ENCODE assay signal across 31 cellular contexts in the genomic region with DNA sequence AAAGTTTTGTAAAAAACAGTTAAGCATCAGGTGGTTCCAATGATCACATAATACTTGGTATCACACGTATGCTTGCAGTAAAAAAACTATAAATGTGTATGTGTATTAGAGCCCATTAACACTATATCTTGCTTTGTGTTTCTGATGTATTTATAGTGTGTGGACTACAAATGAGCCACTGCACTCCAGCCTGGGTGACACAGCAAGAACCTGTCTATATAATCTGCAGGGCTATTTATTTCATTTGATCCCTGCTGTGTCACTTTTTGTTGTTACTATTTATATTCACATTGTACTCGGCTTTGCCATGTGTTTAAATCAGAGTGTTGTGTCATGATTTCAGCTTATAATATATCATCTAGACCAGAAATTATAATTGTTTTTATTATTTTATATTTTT.
"Had no signal": no experiment of that assay in that cellular context is flagged by ENCODE, and none has a peak within 500 bp of the region (broad histone marks: within the 10 kb centered on the region; RNA-seq: fewer than 3 reads in every experiment).

No MANE protein-coding gene starts in this region.

- DNase-seq: activated B cell treated with CpG ODN at 0.5 μM for 24 hours; activated CD4-positive, alpha-beta memory T cell treated with anti-CD3 and anti-CD28 coated beads for 36 hours; activated CD4-positive, alpha-beta T cell treated with anti-CD3 and anti-CD28 coated beads for 4 hours; activated CD4-positive, alpha-beta T cell treated with anti-CD3 and anti-CD28 coated beads, Interleukin-2, amount 50 U/mL, for 1 hour; activated CD4-positive, CD25-positive, alpha-beta regulatory T cell treated with anti-CD3 and anti-CD28 coated beads, Interleukin-2, amount 50 U/mL, for 72 hours; activated CD8-positive, alpha-beta memory T cell treated with anti-CD3 and anti-CD28 coated beads, Interleukin-2, amount 50 U/mL, for 4 hours; activated gamma-delta T cell treated with Interleukin-2 at 50 U/mL for 16 hours; activated naive CD4-positive, alpha-beta T cell treated with anti-CD3 and anti-CD28 coated beads for 36 hours; activated T-cell treated with anti-CD3 and anti-CD28 coated beads for 4 hours; activated T-cell treated with anti-CD3 and anti-CD28 coated beads, Interleukin-2, amount 50 U/mL, for 4 hours; adrenal gland; body of pancreas; Karpas-422; KBM-7; NCI-H1105; NCI-H1436 treated with DMSO at 0.1 percent for 48 hours; NCI-H187 treated with DMSO at 0.1 percent for 48 hours; NCI-H2171 treated with DMSO at 0.1 percent for 48 hours; NCI-H2227 treated with DMSO at 0.1 percent for 48 hours; NCI-H446; NCI-H510A treated with DMSO at 0.1 percent for 48 hours; NCI-H526 treated with DMSO at 0.1 percent for 48 hours; PC-9; Right ventricle myocardium superior had no signal

- ATAC-seq: activated naive CD4-positive, alpha-beta T cell treated with anti-CD3 and anti-CD28 coated beads, Interleukin-2, amount 50 U/mL, for 72 hours; activated T-cell treated with anti-CD3 and anti-CD28 coated beads, Interleukin-2, amount 50 U/mL, for 4 hours; body of pancreas had no signal

- H3K4me1 Mint-ChIP-seq: activated B cell treated with CpG ODN at 0.5 μM for 24 hours, IgD-negative memory B cell had no signal

- H3K27me3 Mint-ChIP-seq: activated B cell treated with CpG ODN at 0.5 μM for 24 hours; activated CD4-positive, alpha-beta memory T cell treated with anti-CD3 and anti-CD28 coated beads for 36 hours; IgD-negative memory B cell had no signal

- H3K27ac Mint-ChIP-seq: activated B cell treated with CpG ODN at 0.5 μM for 24 hours; activated CD4-positive, alpha-beta memory T cell treated with anti-CD3 and anti-CD28 coated beads for 36 hours; activated naive CD4-positive, alpha-beta T cell treated with anti-CD3 and anti-CD28 coated beads for 36 hours; activated naive CD4-positive, alpha-beta T cell treated with anti-CD3 and anti-CD28 coated beads, Interleukin-2, amount 50 U/mL, for 72 hours; activated T-helper 1 cell treated with anti-CD3 and anti-CD28 coated beads, Interleukin-12 subunit alpha, Interleukin-12 subunit beta, Interleukin-2, Interleukin-4 antibody, amounts not matched to agents 30 ng/mL and 10 ng/mL and 1 ng/mL, durations not matched to agents 14 hours and 24 hours and 36 hours; IgD-negative memory B cell; T-helper 1 cell treated with Interleukin-12 subunit alpha and Interleukin-12 subunit beta and Interleukin-4 antibody, amounts not matched to agents 30 μg/mL and 1 μg/mL, for 36 hours; T-helper 2 cell treated with Interferon-gamma antibody and Interleukin-4, amounts not matched to agents 5 μg/mL and 100 μg/mL, for 36 hours had no signal

- H3K27me3 ChIP-seq: adrenal gland, body of pancreas, breast epithelium had no signal

- H3K4me1 ChIP-seq: adrenal gland, body of pancreas, breast epithelium had no signal

- H3K4me3 ChIP-seq: adrenal gland, body of pancreas, breast epithelium, PC-9 had no signal

- H3K27ac ChIP-seq: adrenal gland, body of pancreas, breast epithelium, PC-9, VCaP had no signal

- H3K9me3 Mint-ChIP-seq: activated B cell treated with CpG ODN at 0.5 μM for 24 hours; activated naive CD4-positive, alpha-beta T cell treated with anti-CD3 and anti-CD28 coated beads for 36 hours; activated naive CD4-positive, alpha-beta T cell treated with anti-CD3 and anti-CD28 coated beads, Interleukin-2, amount 50 U/mL, for 72 hours; activated T-helper 1 cell treated with anti-CD3 and anti-CD28 coated beads, Interleukin-12 subunit alpha, Interleukin-12 subunit beta, Interleukin-2, Interleukin-4 antibody, amounts not matched to agents 30 ng/mL and 10 ng/mL and 1 ng/mL, durations not matched to agents 14 hours and 24 hours and 36 hours; T-helper 1 cell treated with Interleukin-12 subunit alpha and Interleukin-12 subunit beta and Interleukin-4 antibody, amounts not matched to agents 30 μg/mL and 1 μg/mL, for 36 hours; T-helper 2 cell treated with Interferon-gamma antibody and Interleukin-4, amounts not matched to agents 5 μg/mL and 100 μg/mL, for 36 hours had no signal

- H3K36me3 ChIP-seq: adrenal gland, breast epithelium had no signal

- H3K9me3 ChIP-seq: adrenal gland, body of pancreas, breast epithelium had no signal

- H3K36me3 Mint-ChIP-seq: activated CD4-positive, alpha-beta memory T cell treated with anti-CD3 and anti-CD28 coated beads for 36 hours; activated naive CD4-positive, alpha-beta T cell treated with anti-CD3 and anti-CD28 coated beads, Interleukin-2, amount 50 U/mL, for 72 hours; IgD-negative memory B cell had no signal

- H3K4me3 Mint-ChIP-seq: activated B cell treated with CpG ODN at 0.5 μM for 24 hours; activated CD4-positive, alpha-beta memory T cell treated with anti-CD3 and anti-CD28 coated beads for 36 hours; activated naive CD4-positive, alpha-beta T cell treated with anti-CD3 and anti-CD28 coated beads for 36 hours; activated T-cell treated with anti-CD3 and anti-CD28 coated beads, Interleukin-2, amount 50 U/mL, for 4 hours; activated T-helper 1 cell treated with anti-CD3 and anti-CD28 coated beads, Interleukin-12 subunit alpha, Interleukin-12 subunit beta, Interleukin-2, Interleukin-4 antibody, amounts not matched to agents 30 ng/mL and 10 ng/mL and 1 ng/mL, durations not matched to agents 14 hours and 24 hours and 36 hours; IgD-negative memory B cell; T-helper 1 cell treated with Interleukin-12 subunit alpha and Interleukin-12 subunit beta and Interleukin-4 antibody, amounts not matched to agents 30 μg/mL and 1 μg/mL, for 36 hours; T-helper 2 cell treated with Interferon-gamma antibody and Interleukin-4, amounts not matched to agents 5 μg/mL and 100 μg/mL, for 36 hours had no signal
